ENCODE assay signal across 13 cellular contexts in the genomic region with DNA sequence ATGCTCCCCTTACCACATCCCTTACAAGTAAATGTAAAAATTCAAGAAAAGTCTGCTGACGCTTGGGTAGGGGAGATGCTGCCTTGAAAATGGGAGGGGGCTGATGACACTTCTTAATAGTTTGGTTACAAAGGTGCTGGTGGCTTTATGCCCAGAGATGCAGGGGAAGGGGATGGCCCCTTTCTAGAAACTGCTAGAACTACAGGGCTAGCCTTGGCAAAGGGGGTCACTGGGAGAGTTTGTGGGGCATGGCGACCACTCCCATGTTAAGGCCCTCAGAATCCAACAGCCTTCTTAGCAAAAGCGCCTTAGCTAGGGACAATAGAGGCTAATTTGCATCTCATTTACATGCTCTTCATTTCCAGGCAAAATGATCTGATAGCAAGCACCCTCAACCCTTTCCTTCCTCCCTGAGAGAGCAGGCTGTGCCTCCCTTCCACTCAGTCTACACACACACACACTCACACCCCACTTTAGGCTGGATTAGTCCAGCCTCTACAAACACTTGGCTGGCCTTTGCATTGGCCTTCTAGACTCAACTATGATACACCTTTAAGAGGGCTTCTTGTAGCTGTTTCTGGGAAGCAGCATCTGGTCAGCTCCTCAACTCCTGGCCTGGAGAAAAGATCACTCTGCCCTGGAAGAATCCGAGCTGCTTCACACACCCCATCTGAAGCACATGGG. TPM values are rescaled to one million over a fixed set of nuclear protein-coding genes. Genes with fewer than 3 reads are reported as not detected.
DNase-seq lines count a peak whose midpoint lies in the region; ATAC-seq, FAIRE-seq and TF ChIP-seq lines count a peak whose summit lies in the region.
"Had no signal": no experiment of that assay in that cellular context is flagged by ENCODE, and none has a peak within 500 bp of the region (broad histone marks: within the 10 kb centered on the region; RNA-seq: fewer than 3 reads in every experiment).

No MANE protein-coding gene starts in this region.

- no peak for ATAC-seq in HG02759 (IDR thresholded peaks at IDR 0.05; ENCODE audit: unreplicated experiment)

- H3K36me3 ChIP-seq in mucosa of stomach (ENCODE audit: control insufficient read depth, insufficient read depth, low read length) (no peaks in the 10 kb centered on the region), testis (ENCODE audit: low read depth, missing control alignments) (no peaks in the 10 kb centered on the region)

- peak; percentile 12 for DNase-seq in NCI-H2029 (lab: John Stamatoyannopoulos, UW)
- DNase-seq in NCI-H2029 treated with DMSO at 0.1 percent for 48 hours (lab: John Stamatoyannopoulos, UW): no peak
- DNase-seq in coronary artery (ENCODE audit: low spot score): no peak
- DNase-seq in testis: no peak
- DNase-seq in GM20000 (ENCODE audit: low spot score): no peak
- DNase-seq in H54 (ENCODE audit: insufficient read length, low spot score): no peak
- DNase-seq: MM.1S had no signal

- intact Hi-C loops in testis (cut with DNase I; ENCODE audit: low total_unique reads): no loop called here

- TF ChIP-seq CTCF in coronary artery (IDR thresholded peaks at IDR 0.05) (no peak), testis (IDR thresholded peaks at IDR 0.05) (no peak), GM20000 (IDR thresholded peaks at IDR 0.05; ENCODE audit: extremely low read depth, missing control alignments) (no peak)

- no peaks in the 10 kb centered on the region for H3K9me3 ChIP-seq in mucosa of stomach (ENCODE audit: control insufficient read depth, low read length)
- no peaks in the 10 kb centered on the region for H3K9me3 ChIP-seq in testis

- no peak for FAIRE-seq in H54 (lab: Jason Lieb, UNC)
- FAIRE-seq: colon, RCC 7860 had no signal

- TF ChIP-seq POLR2A in testis (IDR thresholded peaks at IDR 0.05): no peak
- no peak for TF ChIP-seq POLR2A in H54 (IDR thresholded peaks at IDR 0.05; ENCODE audit: low read depth, low read length)

- H3K4me1 ChIP-seq in mucosa of stomach (ENCODE audit: control insufficient read depth, insufficient read depth, low read length) (peaks cover 20% of the 10 kb centered on the region), testis (peaks cover 41% of the 10 kb centered on the region)

- 49 to 56% methylated on average over 4 of the region's 4 CpGs for WGBS in testis, 2 donors

- H3K4me3 ChIP-seq in coronary artery (peak overlapping the region; percentile 77), mucosa of stomach (ENCODE audit: low read length) (no peak overlapping the region), testis (peak overlapping the region; percentile 86 to 93)

- H3K9ac ChIP-seq in mucosa of stomach (ENCODE audit: low read length): peak overlapping the region; percentile 8

- H3K27me3 ChIP-seq in mucosa of stomach (ENCODE audit: control insufficient read depth, insufficient read depth, low read length) (peaks cover 15% of the 10 kb centered on the region), testis (no peaks in the 10 kb centered on the region)

- H3K27ac ChIP-seq in coronary artery (peak overlapping the region; percentile 21 to 74), testis (peak overlapping the region; percentile 66 to 83)

RNA-seq across cellular contexts. Expression of gene SEMA6C, which starts 1.8 kb away (rescaled TPM):
- 100 to 1,000 TPM; 134 to 175 TPM for total RNA-seq in testis
- 71.6 TPM for polyA plus RNA-seq in testis (ENCODE audit: insufficient read depth, low read depth, low replicate concordance)

RNA-seq across cellular contexts. Expression of gene TNFAIP8L2, which starts 11.8 kb away (rescaled TPM):
- total RNA-seq in testis: under 1 TPM; 0.55 to 0.99 TPM
- polyA plus RNA-seq in testis (ENCODE audit: insufficient read depth, low read depth, low replicate concordance): 2.1 TPM
- total RNA-seq: A172, kidney epithelial cell had no signal

RNA-seq across cellular contexts. Expression of gene LYSMD1, which starts 21.1 kb away (rescaled TPM):
- total RNA-seq in testis: 10 to 100 TPM; 14.9 to 17.0 TPM
- 9.5 TPM for polyA plus RNA-seq in testis (ENCODE audit: insufficient read depth, low read depth, low replicate concordance)

RNA-seq across cellular contexts. Expression of gene SCNM1, which starts 21.3 kb away (rescaled TPM):
- total RNA-seq in testis: 10 to 100 TPM; 27.5 to 31.7 TPM
- polyA plus RNA-seq in testis (ENCODE audit: insufficient read depth, low read depth, low replicate concordance): 46.0 TPM

RNA-seq across cellular contexts. Expression of gene TMOD4, which starts 31.2 kb away (rescaled TPM):
- total RNA-seq in testis: not detected
- polyA plus RNA-seq in testis (ENCODE audit: insufficient read depth, low read depth, low replicate concordance): 2.1 TPM
- total RNA-seq: kidney epithelial cell had no signal
